Comparison of ENCODE assay signal across 8 cellular contexts in the genomic region with DNA sequence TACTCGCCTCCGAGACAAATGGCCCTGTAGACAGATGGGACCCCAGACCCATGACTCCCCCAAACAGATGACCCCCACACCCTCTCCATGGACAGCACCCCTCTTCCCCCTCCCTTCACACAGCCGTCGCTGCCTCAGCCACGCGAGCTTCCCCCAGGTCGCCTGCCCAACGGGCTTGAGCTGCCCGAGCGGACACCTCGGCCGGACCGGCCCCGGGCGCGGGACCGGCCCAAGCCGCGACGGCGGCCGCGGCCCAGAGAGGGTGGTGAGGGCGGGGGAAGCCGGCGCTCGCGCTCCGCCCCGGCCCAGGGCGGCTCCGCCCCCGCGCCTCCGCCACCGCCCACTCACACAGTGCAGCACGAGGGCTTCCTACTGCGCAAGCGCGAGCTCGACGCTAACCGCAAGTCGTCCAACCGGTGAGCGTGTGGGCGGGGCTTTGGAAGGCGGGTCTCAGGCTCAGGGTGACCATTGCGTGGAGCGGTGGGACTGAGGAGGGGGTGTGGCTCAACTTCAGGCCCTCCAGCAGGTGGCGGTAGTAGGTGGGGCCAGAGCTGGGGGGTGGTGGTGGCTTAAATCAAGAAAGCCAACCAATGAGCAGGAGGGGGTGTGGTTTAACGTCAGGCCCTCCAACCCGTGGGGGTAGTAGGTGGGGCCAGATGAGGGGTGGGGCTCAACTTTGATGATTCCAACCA. TPM values are rescaled to one million over a fixed set of nuclear protein-coding genes. Genes with fewer than 3 reads are reported as not detected.
A peak's percentile ranks its signal among the peaks of the same experiment; 100 is the strongest.
DNase-seq lines count a peak whose midpoint lies in the region; ATAC-seq and TF ChIP-seq lines count a peak whose summit lies in the region.

No MANE protein-coding gene starts in this region.

- H3K27me3 ChIP-seq in BLaER1 (peaks cover 40% of the 10 kb centered on the region), left lung (peaks cover 31 to 42% of the 10 kb centered on the region in 2 donors)

- peak overlapping the region; percentile 65 for H3K4me3 Mint-ChIP-seq in activated CD4-positive, alpha-beta T cell treated with anti-CD3 and anti-CD28 coated beads, Interleukin-2, amount 10 ng/mL, durations not matched to agents 7 days and 5 days
- peak overlapping the region; percentile 68 for H3K4me3 Mint-ChIP-seq in dendritic cell treated with granulocyte-macrophage colony-stimulating factor and Interleukin-4, amounts not matched to agents 40 ng/mL and 50 ng/mL, for 4 days

- H3K9me3 Mint-ChIP-seq in activated CD4-positive, alpha-beta T cell treated with anti-CD3 and anti-CD28 coated beads, Interleukin-2, amount 10 ng/mL, durations not matched to agents 7 days and 5 days, result peaks cover 3% of the 10 kb centered on the region
- H3K9me3 Mint-ChIP-seq in dendritic cell treated with granulocyte-macrophage colony-stimulating factor and Interleukin-4, amounts not matched to agents 40 ng/mL and 50 ng/mL, for 4 days, result no peaks in the 10 kb centered on the region

- H3K36me3 ChIP-seq in BLaER1 (no peaks in the 10 kb centered on the region), left lung (no peaks in the 10 kb centered on the region)

- CTCF ChIA-PET in activated CD4-positive, alpha-beta T cell treated with anti-CD3 and anti-CD28 coated beads, Interleukin-2, amount 10 ng/mL, durations not matched to agents 7 days and 5 days (lab: Charles Lee), result interaction anchor here (0.6 to 1.8 kb wide), 9 partner anchors 11 to 106 kb away, joined by 3 to 7 read pairs (median 3); no protein-coding TSS in a partner anchor

- peak overlapping the region; percentile 69 for H3K4me3 ChIP-seq in BLaER1
- H3K4me3 ChIP-seq in left lung, result peak overlapping the region; percentile 9 to 34

- H3K4me2 ChIP-seq in BLaER1, result peak overlapping the region; percentile 95

- H3K9me3 ChIP-seq in BLaER1 (no peaks in the 10 kb centered on the region), left lung (no peaks in the 10 kb centered on the region)

- H3K4me1 Mint-ChIP-seq in activated CD4-positive, alpha-beta T cell treated with anti-CD3 and anti-CD28 coated beads, Interleukin-2, amount 10 ng/mL, durations not matched to agents 7 days and 5 days, result peaks cover 20% of the 10 kb centered on the region
- peaks cover 35% of the 10 kb centered on the region for H3K4me1 Mint-ChIP-seq in dendritic cell treated with granulocyte-macrophage colony-stimulating factor and Interleukin-4, amounts not matched to agents 40 ng/mL and 50 ng/mL, for 4 days (ENCODE audit: low read depth)

- intact Hi-C loops in dendritic cell treated with granulocyte-macrophage colony-stimulating factor and Interleukin-4, amounts not matched to agents 40 ng/mL and 50 ng/mL, for 4 days (cut with micrococcal nuclease), result loop anchor here (5.0 to 10.0 kb wide), 2 partner anchors 42 to 106 kb away; a partner anchor contains a TSS
- intact Hi-C loops in left lung (cut with DNase I), result no loop called here

- peak overlapping the region; percentile 72 for H3K9ac ChIP-seq in BLaER1

- peak; percentile 99 to 100 for DNase-seq in NCI-H526 (lab: John Stamatoyannopoulos, UW)
- peak; percentile 98 for DNase-seq in activated CD4-positive, alpha-beta T cell treated with anti-CD3 and anti-CD28 coated beads, Interleukin-2, amount 10 ng/mL, durations not matched to agents 7 days and 5 days
- DNase-seq in left lung, result peak; percentile 100
- DNase-seq in stimulated activated CD4-positive, alpha-beta T cell treated with anti-CD3 and anti-CD28 coated beads, Interleukin-2, amount 100 ng/mL, for 4 hours (ENCODE audit: low read depth), result peak; percentile 91

- H3K27me3 Mint-ChIP-seq in activated CD4-positive, alpha-beta T cell treated with anti-CD3 and anti-CD28 coated beads, Interleukin-2, amount 10 ng/mL, durations not matched to agents 7 days and 5 days, result peaks cover 31% of the 10 kb centered on the region
- H3K27me3 Mint-ChIP-seq in dendritic cell treated with granulocyte-macrophage colony-stimulating factor and Interleukin-4, amounts not matched to agents 40 ng/mL and 50 ng/mL, for 4 days, result peaks cover 42% of the 10 kb centered on the region

- TF ChIP-seq CTCF in left lung (IDR thresholded peaks at IDR 0.05), result no peak

- no peaks in the 10 kb centered on the region for H3K36me3 Mint-ChIP-seq in activated CD4-positive, alpha-beta T cell treated with anti-CD3 and anti-CD28 coated beads, Interleukin-2, amount 10 ng/mL, durations not matched to agents 7 days and 5 days (ENCODE audit: low read depth)
- no peaks in the 10 kb centered on the region for H3K36me3 Mint-ChIP-seq in dendritic cell treated with granulocyte-macrophage colony-stimulating factor and Interleukin-4, amounts not matched to agents 40 ng/mL and 50 ng/mL, for 4 days (ENCODE audit: low read depth)

- peaks cover 42% of the 10 kb centered on the region for H3K4me1 ChIP-seq in BLaER1
- H3K4me1 ChIP-seq in left lung, result peaks cover 7 to 15% of the 10 kb centered on the region in 2 donors

- POLR2A ChIA-PET in activated CD4-positive, alpha-beta T cell treated with anti-CD3 and anti-CD28 coated beads, Interleukin-2, amount 10 ng/mL, durations not matched to agents 7 days and 5 days (lab: Charles Lee), result no interaction called here

- H3K27ac Mint-ChIP-seq in activated CD4-positive, alpha-beta T cell treated with anti-CD3 and anti-CD28 coated beads, Interleukin-2, amount 10 ng/mL, durations not matched to agents 7 days and 5 days, result peak overlapping the region; percentile 77
- peak overlapping the region; percentile 47 for H3K27ac Mint-ChIP-seq in dendritic cell treated with granulocyte-macrophage colony-stimulating factor and Interleukin-4, amounts not matched to agents 40 ng/mL and 50 ng/mL, for 4 days

- no peaks in the 10 kb centered on the region for H4K20me1 ChIP-seq in BLaER1

- H3K27ac ChIP-seq in BLaER1 (peak overlapping the region; percentile 60; the same call in 1 of the 2 replicates), left lung (no peak overlapping the region)

- peak; percentile 84 for ATAC-seq in GM19351 (IDR thresholded peaks at IDR 0.05; ENCODE audit: unreplicated experiment)
- peak; percentile 63 for ATAC-seq in HG03469 (IDR thresholded peaks at IDR 0.05; ENCODE audit: unreplicated experiment)
- peak; percentile 98 for ATAC-seq in left lung

RNA-seq across cellular contexts. Expression of a gene that starts 6.2 kb away (rescaled TPM):
- total RNA-seq in activated CD4-positive, alpha-beta T cell treated with anti-CD3 and anti-CD28 coated beads, Interleukin-2, amount 10 ng/mL, durations not matched to agents 7 days and 5 days, result 100 to 1,000 TPM; 147 to 158 TPM
- total RNA-seq in left lung, result 100 to 1,000 TPM in 1 of 2 donors, 10 to 100 TPM in 1; 73.9 to 122 TPM

RNA-seq across cellular contexts. Expression of a gene that starts 30.7 kb away (rescaled TPM):
- 10 to 100 TPM; 71.3 to 75.7 TPM for total RNA-seq in activated CD4-positive, alpha-beta T cell treated with anti-CD3 and anti-CD28 coated beads, Interleukin-2, amount 10 ng/mL, durations not matched to agents 7 days and 5 days
- total RNA-seq in left lung, result 100 to 1,000 TPM; 151 to 181 TPM
